Comparison of ENCODE assay signal across 9 cellular contexts in genomic region chr2:19356545-19357382, GRCh38. TPM values are rescaled to one million over a fixed set of nuclear protein-coding genes. Genes with fewer than 3 reads are reported as not detected.
DNase-seq lines count a peak whose midpoint lies in the region; ATAC-seq and TF ChIP-seq lines count a peak whose summit lies in the region.
"Had no signal": no experiment of that assay in that cellular context is flagged by ENCODE, and none has a peak within 500 bp of the region (broad histone marks: within the 10 kb centered on the region; RNA-seq: fewer than 3 reads in every experiment).

No MANE protein-coding gene starts in this region.

- no peaks in the 10 kb centered on the region for H3K27me3 ChIP-seq in right atrium auricular region

- TF ChIP-seq CTCF in GM10266 (IDR thresholded peaks at IDR 0.05; ENCODE audit: control insufficient read depth, insufficient read depth, low read depth, missing control alignments) (no peak), activated B cell treated with CpG ODN at 0.5 μM for 24 hours (IDR thresholded peaks at IDR 0.05) (no peak), right atrium auricular region (IDR thresholded peaks at IDR 0.05) (no peak)

- no peaks in the 10 kb centered on the region for H3K36me3 Mint-ChIP-seq in activated B cell treated with CpG ODN at 0.5 μM for 24 hours (ENCODE audit: low read depth)

- H3K27me3 Mint-ChIP-seq in activated B cell treated with CpG ODN at 0.5 μM for 24 hours: peaks cover 78% of the 10 kb centered on the region

- H3K4me3 ChIP-seq in right atrium auricular region (peak overlapping the region; percentile 62 to 79), skeletal muscle cell (ENCODE audit: low read depth, low read length) (peak overlapping the region; percentile 70)

- DNase-seq in GM10266 (ENCODE audit: extremely low spot score) (peak; percentile 16), activated B cell treated with CpG ODN at 0.5 μM for 24 hours (no peak), right atrium auricular region (ENCODE audit: low spot score) (no peak), skeletal muscle cell (ENCODE audit: low read depth) (no peak), AML-193 (lab: John Stamatoyannopoulos, UW) (no peak)
- DNase-seq: activated CD8-positive, alpha-beta memory T cell treated with anti-CD3 and anti-CD28 coated beads, Interleukin-2, amount 50 U/mL, for 48 hours had no signal

- H3K4me1 Mint-ChIP-seq in activated B cell treated with CpG ODN at 0.5 μM for 24 hours: peaks cover 51% of the 10 kb centered on the region

- no peaks in the 10 kb centered on the region for H3K9me3 Mint-ChIP-seq in activated B cell treated with CpG ODN at 0.5 μM for 24 hours

- CTCF ChIA-PET in activated B cell treated with CpG ODN at 0.5 μM for 24 hours (lab: Charles Lee): no interaction called here

- H3K9me3 ChIP-seq in right atrium auricular region: no peaks in the 10 kb centered on the region

- ATAC-seq in activated B cell treated with CpG ODN at 0.5 μM for 24 hours (ENCODE audit: low read depth): no peak
- ATAC-seq in HG02970 (IDR thresholded peaks at IDR 0.05; ENCODE audit: low FRiP score, unreplicated experiment): no peak
- ATAC-seq in HG03571 (IDR thresholded peaks at IDR 0.05; ENCODE audit: unreplicated experiment): no peak
- ATAC-seq in HG03565 (IDR thresholded peaks at IDR 0.05; ENCODE audit: unreplicated experiment): no peak

- intact Hi-C loops in activated B cell treated with CpG ODN at 0.5 μM for 24 hours (cut with micrococcal nuclease): no loop called here

- peaks cover 15% of the 10 kb centered on the region for H3K36me3 ChIP-seq in right atrium auricular region

- H3K4me1 ChIP-seq in right atrium auricular region: peaks cover 0 to 56% of the 10 kb centered on the region in 2 donors

- POLR2A ChIA-PET in activated B cell treated with CpG ODN at 0.5 μM for 24 hours (lab: Charles Lee): interaction anchor here (2.6 kb wide), 1 partner anchor 9 kb away, joined by 11 read pairs; no protein-coding TSS in a partner anchor

- peak overlapping the region; percentile 25 for H3K4me3 Mint-ChIP-seq in activated B cell treated with CpG ODN at 0.5 μM for 24 hours

- H3K27ac ChIP-seq in right atrium auricular region: peak overlapping the region; percentile 87 to 97

- peak overlapping the region; percentile 15 for H3K27ac Mint-ChIP-seq in activated B cell treated with CpG ODN at 0.5 μM for 24 hours

RNA-seq across cellular contexts. Expression of gene OSR1, which starts 1.7 kb away (rescaled TPM):
- total RNA-seq in activated B cell treated with CpG ODN at 0.5 μM for 24 hours (not detected in 2 replicates), right atrium auricular region (10 to 100 TPM; 12.5 to 55.7 TPM)

Comparison
In these comparisons a context has a peak if more than half of its experiments do, and no peak if none do; other contexts are left out.
1. RNA of gene OSR1, which starts 1.7 kb away (total RNA-seq): 12.5 to 55.7 TPM in right atrium auricular region; not detected in activated B cell treated with CpG ODN at 0.5 μM for 24 hours; every median in the first group is over 10 times any median in the second.